In the genomic region with DNA sequence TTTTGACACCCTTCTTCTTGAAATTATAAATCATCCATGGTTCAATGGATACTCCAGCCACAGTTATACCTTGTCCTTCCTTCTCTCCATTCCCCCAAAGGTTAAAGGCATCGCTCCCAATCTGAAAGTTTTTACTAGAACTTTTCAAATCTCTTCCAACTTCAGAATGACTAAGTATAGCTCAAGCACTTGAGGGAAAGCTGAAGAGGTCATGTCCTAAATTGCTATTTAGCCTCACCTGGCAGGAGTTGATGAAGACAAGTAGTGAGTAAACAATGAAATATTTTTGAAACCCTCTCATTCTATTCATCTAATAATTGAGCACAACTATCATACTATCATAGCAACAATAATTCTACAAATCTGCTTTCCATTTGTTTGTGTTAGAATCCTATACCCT, we compare ENCODE assay signal across 23 cellular contexts.
DNase-seq lines count a peak whose midpoint lies in the region; ATAC-seq, FAIRE-seq and TF ChIP-seq lines count a peak whose summit lies in the region.
"Had no signal": no experiment of that assay in that cellular context is flagged by ENCODE, and none has a peak within 500 bp of the region (broad histone marks: within the 10 kb centered on the region; RNA-seq: fewer than 3 reads in every experiment).

No MANE protein-coding gene starts in this region.

- no peaks in the 10 kb centered on the region for H3K4me1 ChIP-seq in left lung
- no peaks in the 10 kb centered on the region for H3K4me1 ChIP-seq in upper lobe of right lung
- H3K4me1 ChIP-seq: A549; BLaER1 treated with 17β-estradiol and CSF1 and Interleukin-3, amounts not matched to agents 10 nM and 100 nM; Caco-2 had no signal

- H3K36me3 ChIP-seq in bronchial epithelial cell (ENCODE audit: control insufficient read depth, insufficient read depth, low read length), result no peaks in the 10 kb centered on the region
- H3K36me3 ChIP-seq in left lung, result no peaks in the 10 kb centered on the region
- no peaks in the 10 kb centered on the region for H3K36me3 ChIP-seq in upper lobe of right lung
- H3K36me3 ChIP-seq: BLaER1 treated with 17β-estradiol and CSF1 and Interleukin-3, amounts not matched to agents 10 nM and 100 nM had no signal

- H3K27ac ChIP-seq in left lung, result no peak overlapping the region
- no peak overlapping the region for H3K27ac ChIP-seq in upper lobe of right lung
- H3K27ac ChIP-seq: A549; BLaER1 treated with 17β-estradiol and CSF1 and Interleukin-3, amounts not matched to agents 10 nM and 100 nM; C4-2B had no signal

- peak; percentile 32 for DNase-seq in NCI-H1105 treated with DMSO at 0.1 percent for 48 hours (lab: John Stamatoyannopoulos, UW)
- no peak for DNase-seq in NCI-H1105 (lab: John Stamatoyannopoulos, UW)
- peak; percentile 8 for DNase-seq in bronchial epithelial cell (ENCODE audit: low read depth)
- no peak for DNase-seq in left lung
- DNase-seq in upper lobe of right lung, result no peak
- no peak for DNase-seq in DMS53 treated with DMSO at 0.1 percent for 48 hours (lab: John Stamatoyannopoulos, UW; ENCODE audit: unreplicated experiment)
- DNase-seq: 8988T; AML-193; Caco-2; Calu3; CD4-positive, alpha-beta T cell; CD8-positive, alpha-beta T cell; DND-41; EL; GDM1 had no signal

- ATAC-seq in left lung (peak; percentile 81), upper lobe of right lung (peak; percentile 33), GM21529 (IDR thresholded peaks at IDR 0.05; ENCODE audit: unreplicated experiment) (no peak)
- ATAC-seq: A549; CD8-positive, alpha-beta T cell; GM12878 had no signal

- intact Hi-C loops in left lung (cut with DNase I), result no loop called here
- intact Hi-C loops in upper lobe of right lung (cut with DNase I), result no loop called here

- no peak for FAIRE-seq in bronchial epithelial cell (lab: Jason Lieb, UNC)
- FAIRE-seq: A549, D721Med, GM12878, GM12892, GM18507 had no signal

- H3K27me3 ChIP-seq in bronchial epithelial cell (ENCODE audit: control insufficient read depth, insufficient read depth, low read length) (no peaks in the 10 kb centered on the region), left lung (no peaks in the 10 kb centered on the region), upper lobe of right lung (no peaks in the 10 kb centered on the region)
- H3K27me3 ChIP-seq: BLaER1 treated with 17β-estradiol and CSF1 and Interleukin-3, amounts not matched to agents 10 nM and 100 nM had no signal

- H3K9me3 ChIP-seq in left lung (no peaks in the 10 kb centered on the region), upper lobe of right lung (no peaks in the 10 kb centered on the region)
- H3K9me3 ChIP-seq: A549; BLaER1 treated with 17β-estradiol and CSF1 and Interleukin-3, amounts not matched to agents 10 nM and 100 nM; Caco-2 had no signal

- H3K4me3 ChIP-seq in bronchial epithelial cell (ENCODE audit: low read depth, low read length) (no peak overlapping the region), left lung (no peak overlapping the region), upper lobe of right lung (no peak overlapping the region)
- H3K4me3 ChIP-seq: A549; BLaER1 treated with 17β-estradiol and CSF1 and Interleukin-3, amounts not matched to agents 10 nM and 100 nM; GM12878 had no signal

- TF ChIP-seq CTCF in bronchial epithelial cell (IDR thresholded peaks at IDR 0.05; ENCODE audit: insufficient read depth, low read length, severe bottlenecking) (no peak), left lung (IDR thresholded peaks at IDR 0.05) (no peak), upper lobe of right lung (IDR thresholded peaks at IDR 0.05) (no peak)

Comparison
In these comparisons a context has a peak if more than half of its experiments do, and no peak if none do; other contexts are left out.
1. DNase-seq: peak in NCI-H1105 treated with DMSO at 0.1 percent for 48 hours (single experiment) and bronchial epithelial cell (single experiment); none in NCI-H1105 (single experiment), left lung (0 of 2), upper lobe of right lung (single experiment) and DMS53 treated with DMSO at 0.1 percent for 48 hours (single experiment).